23 cellular contexts compared by ENCODE assay signal in the genomic region with DNA sequence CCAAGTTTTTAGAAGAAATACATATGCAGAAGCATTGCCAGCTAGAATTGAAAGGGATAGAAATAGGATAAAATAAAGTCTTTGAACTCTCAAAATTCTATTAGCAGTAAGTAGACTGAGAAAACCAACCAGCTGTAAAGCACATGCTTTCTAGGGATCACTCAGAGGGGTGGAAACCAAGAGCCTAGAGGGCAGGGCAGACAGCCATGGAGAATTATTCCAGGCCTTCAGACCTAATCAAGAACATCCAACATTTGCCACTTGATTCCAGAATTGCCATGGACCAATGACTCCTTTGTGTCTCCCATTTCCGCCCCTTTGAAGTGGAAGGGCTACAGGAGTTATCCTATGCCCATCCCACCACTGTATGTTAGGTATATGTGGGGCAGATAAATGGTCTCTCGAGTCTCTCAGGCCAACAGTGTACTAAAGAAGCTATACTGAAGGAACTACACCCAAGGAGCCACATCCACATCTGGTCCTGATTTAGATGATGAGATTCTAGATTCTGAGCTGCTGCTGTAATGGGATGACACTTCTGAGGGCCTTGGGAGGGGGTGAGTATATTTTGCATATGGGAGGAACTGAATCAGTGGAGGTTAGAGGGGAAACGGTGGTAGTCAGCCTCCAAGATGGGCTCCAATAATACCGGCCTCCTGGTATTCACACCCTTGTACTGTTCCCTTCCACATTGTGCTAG. TPM values are rescaled to one million over a fixed set of nuclear protein-coding genes. Genes with fewer than 3 reads are reported as not detected.
DNase-seq lines count a peak whose midpoint lies in the region; ATAC-seq and TF ChIP-seq lines count a peak whose summit lies in the region.
"Had no signal": no experiment of that assay in that cellular context is flagged by ENCODE, and none has a peak within 500 bp of the region (broad histone marks: within the 10 kb centered on the region; RNA-seq: fewer than 3 reads in every experiment).

No MANE protein-coding gene starts in this region.

- H3K36me3 ChIP-seq in Karpas-422 (ENCODE audit: insufficient read depth, low read length), result peaks cover 9% of the 10 kb centered on the region; the same call in 1 of the 2 replicates

- peaks cover 10% of the 10 kb centered on the region; the same call in 1 of the 2 replicates for H4K20me1 ChIP-seq in Karpas-422 (ENCODE audit: insufficient read depth, low read depth, low read length)

- H3K4me3 ChIP-seq in AG10803 (ENCODE audit: low read length), result no peak overlapping the region
- H3K4me3 ChIP-seq in Karpas-422 (ENCODE audit: low read length), result no peak overlapping the region
- H3K4me3 ChIP-seq: cardiac muscle cell had no signal

- peak overlapping the region; percentile 54 for H3K27ac Mint-ChIP-seq in T-helper 17 cell
- H3K27ac Mint-ChIP-seq: T-helper 1 cell treated with Interleukin-12 subunit alpha and Interleukin-12 subunit beta and Interleukin-4 antibody, amounts not matched to agents 30 μg/mL and 1 μg/mL, for 36 hours; WTC11 had no signal

- no peaks in the 10 kb centered on the region for H3K9me2 ChIP-seq in Karpas-422 (replicated peaks; ENCODE audit: insufficient read depth, low read length)

- no peak overlapping the region for H3K4me2 ChIP-seq in Karpas-422 (ENCODE audit: low read depth, low read length, poor library complexity, severe bottlenecking)

- POLR2A ChIA-PET in RWPE1 (lab: Yijun Ruan, JAX; ENCODE audit: low non-redundant PET), result no interaction called here

- TF ChIP-seq CTCF in AG10803 (conservative IDR thresholded peaks at IDR 0.05; ENCODE audit: low read length) (no peak), RWPE1 (conservative IDR thresholded peaks at IDR 0.05; ENCODE audit: low read depth) (no peak)

- H3K27ac ChIP-seq in RWPE1 (no peak overlapping the region), Karpas-422 (ENCODE audit: low read length) (no peak overlapping the region)
- H3K27ac ChIP-seq: cardiac muscle cell, parathyroid adenoma had no signal

- CTCF ChIA-PET in RWPE1 (lab: Yijun Ruan, JAX), result no interaction called here

- H3K9me3 ChIP-seq in T-helper 17 cell (ENCODE audit: control insufficient read depth, low read length, poor library complexity, severe bottlenecking) (no peaks in the 10 kb centered on the region), Karpas-422 (ENCODE audit: low read length) (no peaks in the 10 kb centered on the region)

- H3K36me3 Mint-ChIP-seq in T-helper 17 cell (ENCODE audit: low read depth), result peaks cover 13% of the 10 kb centered on the region

- peaks cover 33% of the 10 kb centered on the region for H3K4me1 ChIP-seq in Karpas-422 (ENCODE audit: low read length)

- H3K27me3 ChIP-seq in Karpas-422 (ENCODE audit: low read length), result no peaks in the 10 kb centered on the region
- H3K27me3 ChIP-seq: cardiac muscle cell had no signal

- H3K27me3 Mint-ChIP-seq in T-helper 17 cell, result no peaks in the 10 kb centered on the region

- ATAC-seq in T-helper 17 cell, result no peak
- no peak for ATAC-seq in GM21360 (IDR thresholded peaks at IDR 0.05; ENCODE audit: unreplicated experiment)
- ATAC-seq: sciatic nerve, WTC11 had no signal

- no peak overlapping the region for H3K9ac ChIP-seq in Karpas-422 (ENCODE audit: low read length)
- H3K9ac ChIP-seq: parathyroid adenoma had no signal

- H3K4me3 Mint-ChIP-seq in T-helper 17 cell, result no peak overlapping the region
- H3K4me3 Mint-ChIP-seq: T-helper 1 cell treated with Interleukin-12 subunit alpha and Interleukin-12 subunit beta and Interleukin-4 antibody, amounts not matched to agents 30 μg/mL and 1 μg/mL, for 36 hours; WTC11 had no signal

- peaks cover 85% of the 10 kb centered on the region for H3K79me2 ChIP-seq in Karpas-422 (ENCODE audit: low read length)

- peaks cover 42% of the 10 kb centered on the region for H3K4me1 Mint-ChIP-seq in T-helper 17 cell

- DNase-seq in AG10803 (ENCODE audit: low read depth), result peak; percentile 67
- peak; percentile 46 for DNase-seq in GM03348 (ENCODE audit: low spot score)
- DNase-seq in T-helper 17 cell, result no peak
- DNase-seq in left kidney (ENCODE audit: low read depth, low spot score), result peak; percentile 9
- DNase-seq in RWPE1 (ENCODE audit: low spot score), result no peak
- no peak for DNase-seq in Karpas-422
- DNase-seq: activated CD8-positive, alpha-beta memory T cell treated with anti-CD3 and anti-CD28 coated beads for 24 hours; AML-193; erythroblast; head of caudate nucleus; NCI-H187; NCI-H345; Right ventricle myocardium superior; stimulated activated CD4-positive, alpha-beta T cell treated with anti-CD3 and anti-CD28 coated beads, Interleukin-2, amount 100 ng/mL, for 24 hours had no signal

- no peak overlapping the region for H2AFZ ChIP-seq in Karpas-422 (ENCODE audit: low read length)
- H2AFZ ChIP-seq: parathyroid adenoma had no signal

RNA-seq across cellular contexts. Expression of gene FARSB, which starts 4.0 kb away (rescaled TPM):
- 10 to 100 TPM; 12.5 to 13.2 TPM for total RNA-seq in T-helper 17 cell
- total RNA-seq in Karpas-422 (2014; rRNA removed; shearing (Covaris generic); ENCODE audit: low replicate concordance), result 17.9 and 36.7 TPM in 2 replicates

RNA-seq across cellular contexts. Expression of gene MOGAT1, which starts 19.6 kb away (rescaled TPM):
- total RNA-seq in T-helper 17 cell, result not detected
- not detected in 2 replicates for total RNA-seq in Karpas-422 (2014; rRNA removed; shearing (Covaris generic); ENCODE audit: low replicate concordance)
- total RNA-seq: cardiac muscle cell, G401, lower leg skin, ureter had no signal

Comparison
In these comparisons a context has a peak if more than half of its experiments do, and no peak if none do; other contexts are left out.
1. DNase-seq: peak in AG10803 (single experiment), GM03348 (single experiment) and left kidney (single experiment); none in T-helper 17 cell (0 of 3), RWPE1 (single experiment) and Karpas-422 (single experiment).